Comparison of ENCODE assay signal across 14 cellular contexts in the genomic region with DNA sequence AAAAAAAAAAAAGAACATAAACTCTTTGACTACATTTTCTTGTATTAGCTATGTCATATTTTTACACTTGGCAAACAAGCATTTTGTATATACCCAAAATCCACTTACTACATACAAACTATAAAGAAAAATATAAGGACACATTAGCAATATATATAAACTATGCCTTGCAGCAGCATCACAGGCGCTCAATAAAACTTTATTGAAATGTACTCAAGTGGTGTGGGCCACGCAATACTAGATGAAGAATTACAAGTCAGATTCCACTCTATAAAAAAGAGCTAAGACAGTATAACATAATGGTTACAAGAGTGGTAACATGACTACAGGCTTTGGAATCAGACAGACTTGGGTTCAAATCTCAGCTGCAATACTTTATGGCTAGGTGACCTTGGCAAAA.
"Had no signal": no experiment of that assay in that cellular context is flagged by ENCODE, and none has a peak within 500 bp of the region (broad histone marks: within the 10 kb centered on the region; RNA-seq: fewer than 3 reads in every experiment).

No MANE protein-coding gene starts in this region.

- DNase-seq: activated CD4-positive, alpha-beta memory T cell treated with anti-CD3 and anti-CD28 coated beads, Interleukin-2, amount 10 ng/mL, durations not matched to agents 7 days and 5 days; activated naive CD4-positive, alpha-beta T cell treated with anti-CD3 and anti-CD28 coated beads, Interleukin-2, amount 50 U/mL, for 16 hours; activated T-cell treated with anti-CD3 and anti-CD28 coated beads, Interleukin-2, amount 50 U/mL, for 24 hours; caudate nucleus; hypothalamus; kidney; left lung; mammary epithelial cell; mucosa of descending colon; naive thymus-derived CD8-positive, alpha-beta T cell; ovary; stimulated activated naive B cell treated with anti-CD40 and anti-IgM and Interleukin-4, amounts not matched to agents 10 μg/mL and 1 μg/mL and 100 μg/mL, for 72 hours; T-helper 1 cell; uterus had no signal

- H3K9me3 Mint-ChIP-seq: activated CD4-positive, alpha-beta memory T cell treated with anti-CD3 and anti-CD28 coated beads, Interleukin-2, amount 10 ng/mL, durations not matched to agents 7 days and 5 days; activated T-cell treated with anti-CD3 and anti-CD28 coated beads, Interleukin-2, amount 50 U/mL, for 24 hours; naive thymus-derived CD8-positive, alpha-beta T cell; stimulated activated naive B cell treated with anti-CD40 and anti-IgM and Interleukin-4, amounts not matched to agents 10 μg/mL and 1 μg/mL and 100 μg/mL, for 72 hours had no signal

- H3K27ac Mint-ChIP-seq: activated CD4-positive, alpha-beta memory T cell treated with anti-CD3 and anti-CD28 coated beads, Interleukin-2, amount 10 ng/mL, durations not matched to agents 7 days and 5 days; stimulated activated naive B cell treated with anti-CD40 and anti-IgM and Interleukin-4, amounts not matched to agents 10 μg/mL and 1 μg/mL and 100 μg/mL, for 72 hours had no signal

- H3K4me3 Mint-ChIP-seq: activated CD4-positive, alpha-beta memory T cell treated with anti-CD3 and anti-CD28 coated beads, Interleukin-2, amount 10 ng/mL, durations not matched to agents 7 days and 5 days; activated T-cell treated with anti-CD3 and anti-CD28 coated beads, Interleukin-2, amount 50 U/mL, for 24 hours; stimulated activated naive B cell treated with anti-CD40 and anti-IgM and Interleukin-4, amounts not matched to agents 10 μg/mL and 1 μg/mL and 100 μg/mL, for 72 hours had no signal

- H3K27me3 Mint-ChIP-seq: activated CD4-positive, alpha-beta memory T cell treated with anti-CD3 and anti-CD28 coated beads, Interleukin-2, amount 10 ng/mL, durations not matched to agents 7 days and 5 days; activated T-cell treated with anti-CD3 and anti-CD28 coated beads, Interleukin-2, amount 50 U/mL, for 24 hours; naive thymus-derived CD8-positive, alpha-beta T cell; stimulated activated naive B cell treated with anti-CD40 and anti-IgM and Interleukin-4, amounts not matched to agents 10 μg/mL and 1 μg/mL and 100 μg/mL, for 72 hours had no signal

- ATAC-seq: left lung; mucosa of descending colon; naive thymus-derived CD8-positive, alpha-beta T cell; stimulated activated naive B cell treated with anti-CD40 and anti-IgM and Interleukin-4, amounts not matched to agents 10 μg/mL and 1 μg/mL and 100 μg/mL, for 72 hours had no signal
